ENCODE assay signal across 1 cellular context in genomic region chr12:6961695-6962284, GRCh38.
TF ChIP-seq lines count a peak whose summit lies in the region.

No MANE protein-coding gene starts in this region.

TF ChIP-seq in endothelial cell of umbilical vein, 7 proteins besides CTCF, POLR2A, EP300 and RAD21 (continued from another document):
- TF ChIP-seq EZH2 (IDR thresholded peaks at IDR 0.05; ENCODE audit: borderline replicate concordance, low read depth, low read length, severe bottlenecking) (no peak), GATA2 (IDR thresholded peaks at IDR 0.05; ENCODE audit: insufficient read depth, insufficient read length, low read depth, low read length) (no peak)
TF ChIP-seq in endothelial cell of umbilical vein: peak in this region for 0.
